ENCODE assay signal across 8 cellular contexts in the genomic region with DNA sequence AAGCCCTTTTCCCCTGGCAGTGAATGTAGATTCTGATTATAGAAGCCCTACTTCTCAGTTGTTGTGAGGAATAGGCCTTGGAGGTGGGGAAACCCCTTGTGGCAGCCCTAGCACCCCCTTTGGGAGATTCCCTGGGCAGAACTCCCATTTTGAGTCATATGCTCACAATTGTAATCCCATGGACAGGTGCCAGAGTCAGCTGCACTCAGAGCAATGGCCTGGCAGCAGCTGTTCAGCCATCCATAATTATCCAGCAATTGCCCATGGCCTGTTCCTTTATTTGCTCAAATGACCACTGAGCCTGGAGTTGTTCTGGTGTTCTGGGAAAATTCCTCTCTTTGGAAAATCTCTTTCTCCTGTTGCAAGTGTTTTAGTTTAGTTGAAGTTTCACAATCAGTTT.
DNase-seq lines count a peak whose midpoint lies in the region; ATAC-seq and TF ChIP-seq lines count a peak whose summit lies in the region.

No MANE protein-coding gene starts in this region.

- peak; percentile 76 for DNase-seq in NCI-H226
- DNase-seq in dorsolateral prefrontal cortex = peak; percentile 56 to 90 (median 80)
- peak; percentile 73 for DNase-seq in middle frontal gyrus (ENCODE audit: extremely low spot score, low spot score)
- no peak for DNase-seq in RPMI8226
- DNase-seq in hepatic stellate cell (ENCODE audit: low spot score) = no peak
- DNase-seq in erythroblast (lab: John Stamatoyannopoulos, UW) = no peak

- ATAC-seq in GM21381 (IDR thresholded peaks at IDR 0.05; ENCODE audit: unreplicated experiment) = peak; percentile 47
- ATAC-seq in GM21447 (IDR thresholded peaks at IDR 0.05; ENCODE audit: unreplicated experiment) = no peak

- TF ChIP-seq CTCF in dorsolateral prefrontal cortex (IDR thresholded peaks at IDR 0.05 in 54 of 56, conservative IDR thresholded peaks at IDR 0.05 in 2 of 56; ENCODE audit: low read depth in 1 of 56, partially characterized antibody in 56 of 56) = peak in 23 of 56 donors; percentile 7 to 55 (median 26)

- no peak for TF ChIP-seq POLR2A in erythroblast (IDR thresholded peaks at IDR 0.05; ENCODE audit: low read length)

- H3K27me3 ChIP-seq in dorsolateral prefrontal cortex = no peaks in the 10 kb centered on the region

- peak overlapping the region in 13 of 59 donors; percentile 0 to 40 (median 5) for H3K4me3 ChIP-seq in dorsolateral prefrontal cortex

- intact Hi-C loops in dorsolateral prefrontal cortex (cut with DNase I) = loop anchor here (2.0 to 10.0 kb wide), 3 partner anchors 71 to 227 kb away; a partner anchor contains a TSS

- H3K27ac ChIP-seq in dorsolateral prefrontal cortex = peak overlapping the region; percentile 6 to 89 (median 75)

Comparison
In these comparisons a context has a peak if more than half of its experiments do, and no peak if none do; other contexts are left out.
1. DNase-seq: peak in NCI-H226 (single experiment), dorsolateral prefrontal cortex (10 of 10) and middle frontal gyrus (single experiment); none in RPMI8226 (single experiment), hepatic stellate cell (single experiment) and erythroblast (0 of 2).